In the genomic region with DNA sequence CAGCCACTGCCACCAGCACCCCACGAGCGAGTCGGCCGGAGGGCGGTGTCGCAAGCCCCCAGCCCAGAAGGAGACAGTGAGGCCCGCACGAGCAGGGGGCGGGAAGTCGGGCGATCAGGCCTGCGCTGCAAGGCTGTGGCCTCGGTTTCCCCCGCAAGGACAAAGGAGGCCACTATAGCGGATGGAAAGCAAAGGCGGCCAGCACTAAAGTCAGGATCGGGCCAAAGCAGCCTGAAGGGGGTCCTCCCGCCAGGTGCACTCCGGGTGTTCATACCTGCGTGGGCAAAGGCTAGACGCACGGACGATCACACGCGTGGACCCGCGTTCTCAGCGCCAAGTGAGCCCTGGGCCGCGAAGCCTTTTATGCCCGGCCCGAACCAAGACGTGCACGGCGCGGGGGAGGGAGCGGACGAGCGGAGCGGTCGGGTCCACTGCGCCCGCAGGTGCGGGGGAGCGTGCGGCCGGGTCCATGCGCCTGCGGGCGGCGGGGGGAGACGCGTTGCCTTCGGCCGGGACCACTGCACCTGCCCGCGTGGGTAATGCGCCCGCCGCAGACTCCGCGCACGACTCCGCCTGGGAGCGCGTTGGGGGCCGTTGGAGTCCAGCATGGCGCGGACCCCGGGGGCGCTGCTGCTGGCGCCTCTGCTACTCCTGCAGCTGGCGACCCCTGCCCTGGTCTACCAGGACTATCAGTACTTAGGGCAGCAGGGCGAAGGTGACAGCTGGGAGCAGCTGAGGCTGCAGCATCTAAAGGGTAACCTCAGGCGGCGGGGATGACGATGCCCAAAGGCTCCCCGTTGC, we compare ENCODE assay signal across 1 cellular context.
TF ChIP-seq lines count a peak whose summit lies in the region.

A gene (minus strand): TSS at position 335 of the 801 bp plus-strand sequence. CDS start 539 bp downstream, outside the sequence.
A gene (plus strand): TSS at position 604 of the 801 bp plus-strand sequence. CDS start 3 bp downstream, at position 607.

TF ChIP-seq in HepG2, 621 proteins besides CTCF, POLR2A, EP300 and RAD21 (continued from another document and continues in another):
- TF ChIP-seq SOX6 (IDR thresholded peaks at IDR 0.05) (no peak), SOX6 (CRISPR knock-in tag; IDR thresholded peaks at IDR 0.05) (peak; percentile 32; the same call in 1 of the 2 replicates), TARDBP (CRISPR knock-in tag; IDR thresholded peaks at IDR 0.05) (no peak; the same call in 1 of the 2 replicates), NBN (conservative IDR thresholded peaks at IDR 0.05) (no peak), PPARG (CRISPR knock-in tag; conservative IDR thresholded peaks at IDR 0.05) (peak; percentile 93), ZNF350 (CRISPR knock-in tag; IDR thresholded peaks at IDR 0.05; ENCODE audit: borderline replicate concordance, low read depth) (peak; percentile 52), ZNF83 (CRISPR knock-in tag; IDR thresholded peaks at IDR 0.05; ENCODE audit: borderline replicate concordance) (no peak), HOXA5 (CRISPR knock-in tag; IDR thresholded peaks at IDR 0.05) (peak; percentile 70; the same call in 1 of the 2 replicates), RFX3 (CRISPR knock-in tag; IDR thresholded peaks at IDR 0.05) (no peak), FOSL2 (CRISPR knock-in tag; IDR thresholded peaks at IDR 0.05) (no peak; the same call in none of the 2 replicates), ZC3H13 (CRISPR knock-in tag; IDR thresholded peaks at IDR 0.05) (peak; percentile 81), ZBTB7B (CRISPR knock-in tag; IDR thresholded peaks at IDR 0.05) (no peak), PHF21A (CRISPR knock-in tag; IDR thresholded peaks at IDR 0.05) (peak; percentile 21; the same call in 1 of the 2 replicates), WIZ (CRISPR knock-in tag; IDR thresholded peaks at IDR 0.05) (peak; percentile 74; the same call in 1 of the 2 replicates), ZMYM4 (CRISPR knock-in tag; IDR thresholded peaks at IDR 0.05) (peak; percentile 86), ZNF234 (CRISPR knock-in tag; conservative IDR thresholded peaks at IDR 0.05) (no peak), ZNF30 (CRISPR knock-in tag; IDR thresholded peaks at IDR 0.05) (no peak; the same call in 1 of the 2 replicates), ZNF33B (CRISPR knock-in tag; IDR thresholded peaks at IDR 0.05) (peak; percentile 68; the same call in 1 of the 2 replicates), MAFG (CRISPR knock-in tag; IDR thresholded peaks at IDR 0.05) (0 out of 2 replicates have a peak, but pooled peaks have one; percentile 54), ZNF788 (CRISPR knock-in tag; IDR thresholded peaks at IDR 0.05; ENCODE audit: borderline replicate concordance) (peak; percentile 75), KLF12 (CRISPR knock-in tag; IDR thresholded peaks at IDR 0.05; ENCODE audit: borderline replicate concordance) (no peak), GTF2F1 (IDR thresholded peaks at IDR 0.05; ENCODE audit: low read length) (no peak), ZNF703 (CRISPR knock-in tag; IDR thresholded peaks at IDR 0.05; ENCODE audit: borderline replicate concordance) (no peak; the same call in 1 of the 2 replicates), ZFP36L2 (CRISPR knock-in tag; IDR thresholded peaks at IDR 0.05) (no peak; the same call in 1 of the 2 replicates), ATAD3A (CRISPR knock-in tag; IDR thresholded peaks at IDR 0.05) (no peak), GZF1 (CRISPR knock-in tag; IDR thresholded peaks at IDR 0.05) (peak; percentile 65; the same call in 1 of the 2 replicates), ZNF772 (CRISPR knock-in tag; IDR thresholded peaks at IDR 0.05) (peak; percentile 79; the same call in 1 of the 2 replicates)
- TF ChIP-seq, protein P1, sequence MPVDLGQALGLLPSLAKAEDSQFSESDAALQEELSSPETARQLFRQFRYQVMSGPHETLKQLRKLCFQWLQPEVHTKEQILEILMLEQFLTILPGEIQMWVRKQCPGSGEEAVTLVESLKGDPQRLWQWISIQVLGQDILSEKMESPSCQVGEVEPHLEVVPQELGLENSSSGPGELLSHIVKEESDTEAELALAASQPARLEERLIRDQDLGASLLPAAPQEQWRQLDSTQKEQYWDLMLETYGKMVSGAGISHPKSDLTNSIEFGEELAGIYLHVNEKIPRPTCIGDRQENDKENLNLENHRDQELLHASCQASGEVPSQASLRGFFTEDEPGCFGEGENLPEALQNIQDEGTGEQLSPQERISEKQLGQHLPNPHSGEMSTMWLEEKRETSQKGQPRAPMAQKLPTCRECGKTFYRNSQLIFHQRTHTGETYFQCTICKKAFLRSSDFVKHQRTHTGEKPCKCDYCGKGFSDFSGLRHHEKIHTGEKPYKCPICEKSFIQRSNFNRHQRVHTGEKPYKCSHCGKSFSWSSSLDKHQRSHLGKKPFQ (CRISPR knock-in tag; IDR thresholded peaks at IDR 0.05; ENCODE audit: insufficient replicate concordance): peak; percentile 65
- TF ChIP-seq, protein P2, sequence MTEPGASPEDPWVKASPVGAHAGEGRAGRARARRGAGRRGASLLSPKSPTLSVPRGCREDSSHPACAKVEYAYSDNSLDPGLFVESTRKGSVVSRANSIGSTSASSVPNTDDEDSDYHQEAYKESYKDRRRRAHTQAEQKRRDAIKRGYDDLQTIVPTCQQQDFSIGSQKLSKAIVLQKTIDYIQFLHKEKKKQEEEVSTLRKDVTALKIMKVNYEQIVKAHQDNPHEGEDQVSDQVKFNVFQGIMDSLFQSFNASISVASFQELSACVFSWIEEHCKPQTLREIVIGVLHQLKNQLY (CRISPR knock-in tag; IDR thresholded peaks at IDR 0.05): peak; percentile 64; the same call in 1 of the 2 replicates
- TF ChIP-seq, protein P3, sequence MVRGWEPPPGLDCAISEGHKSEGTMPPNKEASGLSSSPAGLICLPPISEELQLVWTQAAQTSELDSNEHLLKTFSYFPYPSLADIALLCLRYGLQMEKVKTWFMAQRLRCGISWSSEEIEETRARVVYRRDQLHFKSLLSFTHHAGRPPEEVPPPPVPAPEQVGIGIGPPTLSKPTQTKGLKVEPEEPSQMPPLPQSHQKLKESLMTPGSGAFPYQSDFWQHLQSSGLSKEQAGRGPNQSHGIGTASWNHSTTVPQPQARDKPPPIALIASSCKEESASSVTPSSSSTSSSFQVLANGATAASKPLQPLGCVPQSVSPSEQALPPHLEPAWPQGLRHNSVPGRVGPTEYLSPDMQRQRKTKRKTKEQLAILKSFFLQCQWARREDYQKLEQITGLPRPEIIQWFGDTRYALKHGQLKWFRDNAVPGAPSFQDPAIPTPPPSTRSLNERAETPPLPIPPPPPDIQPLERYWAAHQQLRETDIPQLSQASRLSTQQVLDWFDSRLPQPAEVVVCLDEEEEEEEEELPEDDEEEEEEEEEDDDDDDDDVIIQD (CRISPR knock-in tag; IDR thresholded peaks at IDR 0.05; ENCODE audit: low read depth): no peak
- TF ChIP-seq, protein P4, sequence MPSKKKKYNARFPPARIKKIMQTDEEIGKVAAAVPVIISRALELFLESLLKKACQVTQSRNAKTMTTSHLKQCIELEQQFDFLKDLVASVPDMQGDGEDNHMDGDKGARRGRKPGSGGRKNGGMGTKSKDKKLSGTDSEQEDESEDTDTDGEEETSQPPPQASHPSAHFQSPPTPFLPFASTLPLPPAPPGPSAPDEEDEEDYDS (CRISPR knock-in tag; IDR thresholded peaks at IDR 0.05): peak; percentile 98
- TF ChIP-seq, protein P5, sequence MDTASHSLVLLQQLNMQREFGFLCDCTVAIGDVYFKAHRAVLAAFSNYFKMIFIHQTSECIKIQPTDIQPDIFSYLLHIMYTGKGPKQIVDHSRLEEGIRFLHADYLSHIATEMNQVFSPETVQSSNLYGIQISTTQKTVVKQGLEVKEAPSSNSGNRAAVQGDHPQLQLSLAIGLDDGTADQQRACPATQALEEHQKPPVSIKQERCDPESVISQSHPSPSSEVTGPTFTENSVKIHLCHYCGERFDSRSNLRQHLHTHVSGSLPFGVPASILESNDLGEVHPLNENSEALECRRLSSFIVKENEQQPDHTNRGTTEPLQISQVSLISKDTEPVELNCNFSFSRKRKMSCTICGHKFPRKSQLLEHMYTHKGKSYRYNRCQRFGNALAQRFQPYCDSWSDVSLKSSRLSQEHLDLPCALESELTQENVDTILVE (CRISPR knock-in tag; IDR thresholded peaks at IDR 0.05): peak; percentile 80
- TF ChIP-seq, protein P6, sequence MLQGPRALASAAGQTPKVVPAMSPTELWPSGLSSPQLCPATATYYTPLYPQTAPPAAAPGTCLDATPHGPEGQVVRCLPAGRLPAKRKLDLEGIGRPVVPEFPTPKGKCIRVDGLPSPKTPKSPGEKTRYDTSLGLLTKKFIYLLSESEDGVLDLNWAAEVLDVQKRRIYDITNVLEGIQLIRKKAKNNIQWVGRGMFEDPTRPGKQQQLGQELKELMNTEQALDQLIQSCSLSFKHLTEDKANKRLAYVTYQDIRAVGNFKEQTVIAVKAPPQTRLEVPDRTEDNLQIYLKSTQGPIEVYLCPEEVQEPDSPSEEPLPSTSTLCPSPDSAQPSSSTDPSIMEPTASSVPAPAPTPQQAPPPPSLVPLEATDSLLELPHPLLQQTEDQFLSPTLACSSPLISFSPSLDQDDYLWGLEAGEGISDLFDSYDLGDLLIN (CRISPR knock-in tag; IDR thresholded peaks at IDR 0.05; ENCODE audit: borderline replicate concordance): 0 out of 2 replicates have a peak, but pooled peaks have one; percentile 40
- TF ChIP-seq, protein P7, sequence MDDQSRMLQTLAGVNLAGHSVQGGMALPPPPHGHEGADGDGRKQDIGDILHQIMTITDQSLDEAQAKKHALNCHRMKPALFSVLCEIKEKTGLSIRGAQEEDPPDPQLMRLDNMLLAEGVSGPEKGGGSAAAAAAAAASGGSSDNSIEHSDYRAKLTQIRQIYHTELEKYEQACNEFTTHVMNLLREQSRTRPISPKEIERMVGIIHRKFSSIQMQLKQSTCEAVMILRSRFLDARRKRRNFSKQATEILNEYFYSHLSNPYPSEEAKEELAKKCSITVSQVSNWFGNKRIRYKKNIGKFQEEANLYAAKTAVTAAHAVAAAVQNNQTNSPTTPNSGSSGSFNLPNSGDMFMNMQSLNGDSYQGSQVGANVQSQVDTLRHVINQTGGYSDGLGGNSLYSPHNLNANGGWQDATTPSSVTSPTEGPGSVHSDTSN (CRISPR knock-in tag; IDR thresholded peaks at IDR 0.05; ENCODE audit: borderline replicate concordance): no peak
- TF ChIP-seq, protein P8, sequence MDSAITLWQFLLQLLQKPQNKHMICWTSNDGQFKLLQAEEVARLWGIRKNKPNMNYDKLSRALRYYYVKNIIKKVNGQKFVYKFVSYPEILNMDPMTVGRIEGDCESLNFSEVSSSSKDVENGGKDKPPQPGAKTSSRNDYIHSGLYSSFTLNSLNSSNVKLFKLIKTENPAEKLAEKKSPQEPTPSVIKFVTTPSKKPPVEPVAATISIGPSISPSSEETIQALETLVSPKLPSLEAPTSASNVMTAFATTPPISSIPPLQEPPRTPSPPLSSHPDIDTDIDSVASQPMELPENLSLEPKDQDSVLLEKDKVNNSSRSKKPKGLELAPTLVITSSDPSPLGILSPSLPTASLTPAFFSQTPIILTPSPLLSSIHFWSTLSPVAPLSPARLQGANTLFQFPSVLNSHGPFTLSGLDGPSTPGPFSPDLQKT (CRISPR knock-in tag; IDR thresholded peaks at IDR 0.05; ENCODE audit: borderline replicate concordance): peak; percentile 83; the same call in 1 of the 2 replicates
- TF ChIP-seq, protein P9, sequence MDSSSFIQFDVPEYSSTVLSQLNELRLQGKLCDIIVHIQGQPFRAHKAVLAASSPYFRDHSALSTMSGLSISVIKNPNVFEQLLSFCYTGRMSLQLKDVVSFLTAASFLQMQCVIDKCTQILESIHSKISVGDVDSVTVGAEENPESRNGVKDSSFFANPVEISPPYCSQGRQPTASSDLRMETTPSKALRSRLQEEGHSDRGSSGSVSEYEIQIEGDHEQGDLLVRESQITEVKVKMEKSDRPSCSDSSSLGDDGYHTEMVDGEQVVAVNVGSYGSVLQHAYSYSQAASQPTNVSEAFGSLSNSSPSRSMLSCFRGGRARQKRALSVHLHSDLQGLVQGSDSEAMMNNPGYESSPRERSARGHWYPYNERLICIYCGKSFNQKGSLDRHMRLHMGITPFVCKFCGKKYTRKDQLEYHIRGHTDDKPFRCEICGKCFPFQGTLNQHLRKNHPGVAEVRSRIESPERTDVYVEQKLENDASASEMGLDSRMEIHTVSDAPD (CRISPR knock-in tag; IDR thresholded peaks at IDR 0.05): no peak
- TF ChIP-seq, protein P10, sequence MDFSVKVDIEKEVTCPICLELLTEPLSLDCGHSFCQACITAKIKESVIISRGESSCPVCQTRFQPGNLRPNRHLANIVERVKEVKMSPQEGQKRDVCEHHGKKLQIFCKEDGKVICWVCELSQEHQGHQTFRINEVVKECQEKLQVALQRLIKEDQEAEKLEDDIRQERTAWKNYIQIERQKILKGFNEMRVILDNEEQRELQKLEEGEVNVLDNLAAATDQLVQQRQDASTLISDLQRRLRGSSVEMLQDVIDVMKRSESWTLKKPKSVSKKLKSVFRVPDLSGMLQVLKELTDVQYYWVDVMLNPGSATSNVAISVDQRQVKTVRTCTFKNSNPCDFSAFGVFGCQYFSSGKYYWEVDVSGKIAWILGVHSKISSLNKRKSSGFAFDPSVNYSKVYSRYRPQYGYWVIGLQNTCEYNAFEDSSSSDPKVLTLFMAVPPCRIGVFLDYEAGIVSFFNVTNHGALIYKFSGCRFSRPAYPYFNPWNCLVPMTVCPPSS (IDR thresholded peaks at IDR 0.05): no peak
- TF ChIP-seq, protein P11, sequence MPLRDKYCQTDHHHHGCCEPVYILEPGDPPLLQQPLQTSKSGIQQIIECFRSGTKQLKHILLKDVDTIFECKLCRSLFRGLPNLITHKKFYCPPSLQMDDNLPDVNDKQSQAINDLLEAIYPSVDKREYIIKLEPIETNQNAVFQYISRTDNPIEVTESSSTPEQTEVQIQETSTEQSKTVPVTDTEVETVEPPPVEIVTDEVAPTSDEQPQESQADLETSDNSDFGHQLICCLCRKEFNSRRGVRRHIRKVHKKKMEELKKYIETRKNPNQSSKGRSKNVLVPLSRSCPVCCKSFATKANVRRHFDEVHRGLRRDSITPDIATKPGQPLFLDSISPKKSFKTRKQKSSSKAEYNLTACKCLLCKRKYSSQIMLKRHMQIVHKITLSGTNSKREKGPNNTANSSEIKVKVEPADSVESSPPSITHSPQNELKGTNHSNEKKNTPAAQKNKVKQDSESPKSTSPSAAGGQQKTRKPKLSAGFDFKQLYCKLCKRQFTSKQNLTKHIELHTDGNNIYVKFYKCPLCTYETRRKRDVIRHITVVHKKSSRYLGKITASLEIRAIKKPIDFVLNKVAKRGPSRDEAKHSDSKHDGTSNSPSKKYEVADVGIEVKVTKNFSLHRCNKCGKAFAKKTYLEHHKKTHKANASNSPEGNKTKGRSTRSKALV (CRISPR knock-in tag; IDR thresholded peaks at IDR 0.05): no peak; the same call in 1 of the 2 replicates
